ENCODE assay signal across 11 cellular contexts in the genomic region with DNA sequence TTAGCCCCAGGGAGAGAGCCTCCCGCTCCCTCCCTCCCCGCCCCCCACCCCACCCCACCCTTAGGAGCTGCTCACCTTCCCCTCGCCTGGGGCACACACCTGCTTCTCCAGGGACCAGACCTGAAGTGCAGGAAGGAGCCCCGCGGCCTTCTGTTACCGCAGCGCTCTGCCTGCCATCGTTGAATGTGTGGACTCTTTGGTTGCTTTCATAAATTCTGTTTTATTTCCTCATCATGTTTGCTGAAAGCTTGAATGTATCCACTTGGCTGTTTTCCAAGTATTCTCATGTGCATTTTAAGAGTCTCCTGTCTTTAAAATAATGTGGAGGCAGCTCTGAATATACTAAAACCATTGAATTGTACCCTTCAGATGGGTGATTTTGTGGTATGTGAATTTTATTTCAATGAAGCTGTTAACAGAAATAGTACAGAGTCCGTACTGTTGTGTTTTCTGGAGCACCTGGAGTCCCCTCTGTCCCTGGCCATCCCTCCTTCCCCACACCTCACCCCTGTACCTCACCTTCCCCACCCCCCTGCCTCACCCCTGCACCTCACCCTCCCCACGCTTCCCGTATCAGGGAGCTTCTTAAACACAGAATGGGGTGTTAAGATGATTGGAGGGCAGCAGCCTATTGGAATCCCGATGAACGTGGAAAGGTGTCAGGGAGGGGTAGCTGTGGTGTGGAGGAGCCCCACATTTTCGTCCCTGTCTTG. TPM values are rescaled to one million over a fixed set of nuclear protein-coding genes. Genes with fewer than 3 reads are reported as not detected.
DNase-seq lines count a peak whose midpoint lies in the region; ATAC-seq lines count a peak whose summit lies in the region.
"Had no signal": no experiment of that assay in that cellular context is flagged by ENCODE, and none has a peak within 500 bp of the region (broad histone marks: within the 10 kb centered on the region; RNA-seq: fewer than 3 reads in every experiment).

No MANE protein-coding gene starts in this region.

- no peak overlapping the region for H3K4me3 ChIP-seq in CD4-positive, CD25-positive, alpha-beta regulatory T cell (ENCODE audit: low read depth, low read length)

- peaks cover 0 to 1% (median 0%) of the 10 kb centered on the region in 7 donors for H3K9me3 Mint-ChIP-seq in CD4-positive, CD25-positive, alpha-beta regulatory T cell
- H3K9me3 Mint-ChIP-seq in effector memory CD8-positive, alpha-beta T cell, result no peaks in the 10 kb centered on the region
- H3K9me3 Mint-ChIP-seq: activated naive CD8-positive, alpha-beta T cell treated with anti-CD3 and anti-CD28 coated beads for 36 hours had no signal

- peaks cover 0 to 10% (median 3%) of the 10 kb centered on the region in 4 donors for H3K4me1 Mint-ChIP-seq in CD4-positive, CD25-positive, alpha-beta regulatory T cell
- peaks cover 12 to 17% of the 10 kb centered on the region in 2 donors for H3K4me1 Mint-ChIP-seq in effector memory CD8-positive, alpha-beta T cell (ENCODE audit: low read depth in 2 of 2)

- no peaks in the 10 kb centered on the region for H3K9me3 ChIP-seq in CD4-positive, CD25-positive, alpha-beta regulatory T cell (ENCODE audit: control insufficient read depth in 2 of 2, low read length in 2 of 2)

- no peak for ATAC-seq in CD4-positive, CD25-positive, alpha-beta regulatory T cell (ENCODE audit: low read depth in 2 of 2)
- ATAC-seq in left colon, result peak; percentile 74
- ATAC-seq in HG03280 (IDR thresholded peaks at IDR 0.05; ENCODE audit: unreplicated experiment), result no peak
- ATAC-seq in effector memory CD8-positive, alpha-beta T cell (replicated peaks), result no peak
- ATAC-seq in GM21723 (IDR thresholded peaks at IDR 0.05; ENCODE audit: unreplicated experiment), result no peak

- H3K27me3 Mint-ChIP-seq in CD4-positive, CD25-positive, alpha-beta regulatory T cell, result no peaks in the 10 kb centered on the region
- no peaks in the 10 kb centered on the region for H3K27me3 Mint-ChIP-seq in effector memory CD8-positive, alpha-beta T cell
- H3K27me3 Mint-ChIP-seq: activated naive CD8-positive, alpha-beta T cell treated with anti-CD3 and anti-CD28 coated beads for 36 hours had no signal

- peak overlapping the region in 2 of 3 donors; percentile 60 to 62 for H3K27ac Mint-ChIP-seq in CD4-positive, CD25-positive, alpha-beta regulatory T cell
- H3K27ac Mint-ChIP-seq in effector memory CD8-positive, alpha-beta T cell, result peak overlapping the region in 1 of 2 donors; percentile 49
- H3K27ac Mint-ChIP-seq: activated naive CD8-positive, alpha-beta T cell treated with anti-CD3 and anti-CD28 coated beads for 36 hours had no signal

- no peaks in the 10 kb centered on the region for H3K27me3 ChIP-seq in CD4-positive, CD25-positive, alpha-beta regulatory T cell (ENCODE audit: control insufficient read depth, insufficient read depth, low read length)

- no peaks in the 10 kb centered on the region for H3K36me3 Mint-ChIP-seq in CD4-positive, CD25-positive, alpha-beta regulatory T cell
- peaks cover 10% of the 10 kb centered on the region for H3K36me3 Mint-ChIP-seq in effector memory CD8-positive, alpha-beta T cell (ENCODE audit: insufficient read depth)
- H3K36me3 Mint-ChIP-seq: activated naive CD8-positive, alpha-beta T cell treated with anti-CD3 and anti-CD28 coated beads for 36 hours had no signal

- no peaks in the 10 kb centered on the region for H3K4me1 ChIP-seq in CD4-positive, CD25-positive, alpha-beta regulatory T cell (ENCODE audit: control insufficient read depth, insufficient read depth, low read length, poor library complexity, severe bottlenecking)

- intact Hi-C loops in left colon (cut with DNase I, micrococcal nuclease), result no loop called here

- no peak for DNase-seq in CD4-positive, CD25-positive, alpha-beta regulatory T cell
- DNase-seq in NCI-H1436 treated with DMSO at 0.1 percent for 48 hours (lab: John Stamatoyannopoulos, UW) (peak; percentile 76), NCI-H774 (lab: John Stamatoyannopoulos, UW) (peak; percentile 35), left colon (no peak), SKM-1 (lab: John Stamatoyannopoulos, UW; ENCODE audit: unreplicated experiment) (no peak)
- DNase-seq in effector memory CD8-positive, alpha-beta T cell, result no peak
- DNase-seq: activated naive CD8-positive, alpha-beta T cell treated with anti-CD3 and anti-CD28 coated beads for 36 hours; DND-41; stimulated activated CD4-positive, alpha-beta T cell treated with anti-CD3 and anti-CD28 coated beads, Interleukin-2, amount 100 ng/mL, for 24 hours had no signal

- H3K4me3 Mint-ChIP-seq in CD4-positive, CD25-positive, alpha-beta regulatory T cell, result no peak overlapping the region
- no peak overlapping the region for H3K4me3 Mint-ChIP-seq in effector memory CD8-positive, alpha-beta T cell
- H3K4me3 Mint-ChIP-seq: activated naive CD8-positive, alpha-beta T cell treated with anti-CD3 and anti-CD28 coated beads for 36 hours had no signal

- no peaks in the 10 kb centered on the region for H3K36me3 ChIP-seq in CD4-positive, CD25-positive, alpha-beta regulatory T cell (ENCODE audit: control insufficient read depth, insufficient read depth, low read length)

- H3K27ac ChIP-seq in CD4-positive, CD25-positive, alpha-beta regulatory T cell (ENCODE audit: insufficient read depth, low read length, poor library complexity, severe bottlenecking), result no peak overlapping the region

RNA-seq across cellular contexts. Expression of gene RAB11FIP3, which starts 25.5 kb away (rescaled TPM):
- 34.5 TPM for total RNA-seq in CD4-positive, CD25-positive, alpha-beta regulatory T cell
- 1 to 10 TPM; 1.0 to 2.8 (median 1.5) TPM for polyA plus RNA-seq in CD4-positive, CD25-positive, alpha-beta regulatory T cell
- 10 to 100 TPM; 21.2 to 23.2 TPM for total RNA-seq in left colon

RNA-seq across cellular contexts. Expression of gene DECR2, which starts 49.3 kb away (rescaled TPM):
- 4.8 TPM for total RNA-seq in CD4-positive, CD25-positive, alpha-beta regulatory T cell
- polyA plus RNA-seq in CD4-positive, CD25-positive, alpha-beta regulatory T cell, result 1 to 10 TPM; 2.2 to 4.5 (median 2.7) TPM
- 10 to 100 TPM; 60.6 to 61.8 TPM for total RNA-seq in left colon

RNA-seq across cellular contexts. Expression of gene NME4, which starts 54.0 kb away (rescaled TPM):
- total RNA-seq in CD4-positive, CD25-positive, alpha-beta regulatory T cell, result 6.7 TPM
- 10 to 100 TPM; 16.2 to 29.8 (median 23.1) TPM for polyA plus RNA-seq in CD4-positive, CD25-positive, alpha-beta regulatory T cell
- 10 to 100 TPM; 38.4 to 39.1 TPM for total RNA-seq in left colon

Comparison
In these comparisons a context has a peak if more than half of its experiments do, and no peak if none do; other contexts are left out.
1. DNase-seq: peak in NCI-H1436 treated with DMSO at 0.1 percent for 48 hours (single experiment) and NCI-H774 (single experiment); none in CD4-positive, CD25-positive, alpha-beta regulatory T cell (0 of 3), left colon (0 of 2), SKM-1 (single experiment) and effector memory CD8-positive, alpha-beta T cell (0 of 3).
2. RNA of gene DECR2, which starts 49.3 kb away (total RNA-seq): 60.6 to 61.8 TPM in left colon; 4.8 TPM in CD4-positive, CD25-positive, alpha-beta regulatory T cell (single experiment); every median in the first group is over 10 times any median in the second.